Comparison of ENCODE assay signal across 28 cellular contexts in genomic region chr1:54161495-54162168, GRCh38. TPM values are rescaled to one million over a fixed set of nuclear protein-coding genes. Genes with fewer than 3 reads are reported as not detected.
DNase-seq lines count a peak whose midpoint lies in the region; ATAC-seq, FAIRE-seq and TF ChIP-seq lines count a peak whose summit lies in the region.
"Had no signal": no experiment of that assay in that cellular context is flagged by ENCODE, and none has a peak within 500 bp of the region (broad histone marks: within the 10 kb centered on the region; RNA-seq: fewer than 3 reads in every experiment).

No MANE protein-coding gene starts in this region.

- no peak for TF ChIP-seq EP300 in K562 (IDR thresholded peaks at IDR 0.05; ENCODE audit: low read length)

- TF ChIP-seq CTCF in K562 (IDR thresholded peaks at IDR 0.05 in 2 of 3, conservative IDR thresholded peaks at IDR 0.05 in 1 of 3; ENCODE audit: insufficient read depth in 2 of 3, low read depth in 1 of 3, low read length in 3 of 3) (no peak), neural crest cell (conservative IDR thresholded peaks at IDR 0.05) (no peak), spleen (IDR thresholded peaks at IDR 0.05 in 8 of 11, conservative IDR thresholded peaks at IDR 0.05 in 3 of 11) (no peak)

- no peaks in the 10 kb centered on the region for H4K20me1 ChIP-seq in K562 (replicated peaks; ENCODE audit: control insufficient read depth, insufficient read depth, low read length)
- H4K20me1 ChIP-seq: BLaER1 had no signal

- H3K4me2 ChIP-seq in K562 (ENCODE audit: insufficient read depth, low read length): no peak overlapping the region
- H3K4me2 ChIP-seq: BLaER1 had no signal

- intact Hi-C loops in K562 (cut with micrococcal nuclease) (no loop called here), spleen (cut with DNase I; ENCODE audit: low total_unique reads) (no loop called here), aorta (cut with DNase I) (no loop called here)

- H3K9me3 Mint-ChIP-seq in neural crest cell: no peaks in the 10 kb centered on the region
- H3K9me3 Mint-ChIP-seq: CD4-positive, CD25-positive, alpha-beta regulatory T cell had no signal

- no peak for FAIRE-seq in K562 (lab: Jason Lieb, UNC)
- FAIRE-seq: A204.1, GM12892, H54 had no signal

- no peak overlapping the region for H3K4me3 Mint-ChIP-seq in neural crest cell
- H3K4me3 Mint-ChIP-seq: CD4-positive, CD25-positive, alpha-beta regulatory T cell had no signal

- H3K27me3 ChIP-seq in K562 (ENCODE audit: control insufficient read depth in 2 of 2, insufficient read depth in 2 of 2, low read length in 2 of 2): no peaks in the 10 kb centered on the region
- H3K27me3 ChIP-seq in spleen (replicated peaks in 1 of 7): no peaks in the 10 kb centered on the region
- no peaks in the 10 kb centered on the region for H3K27me3 ChIP-seq in aorta (ENCODE audit: control insufficient read depth in 1 of 2, insufficient read depth in 2 of 2, low read length in 1 of 2)
- H3K27me3 ChIP-seq: BLaER1 had no signal

- H3K4me3 ChIP-seq in K562: no peak overlapping the region
- H3K4me3 ChIP-seq in spleen: no peak overlapping the region
- no peak overlapping the region for H3K4me3 ChIP-seq in aorta (ENCODE audit: low read length in 2 of 2)
- H3K4me3 ChIP-seq: BLaER1, SK-N-MC had no signal

- peak overlapping the region; percentile 30 for H3K27ac Mint-ChIP-seq in neural crest cell (ENCODE audit: unreplicated experiment)
- H3K27ac Mint-ChIP-seq: CD4-positive, CD25-positive, alpha-beta regulatory T cell had no signal

- in situ Hi-C loops in K562 (cut with MboI): no loop called here

- H3K4me1 ChIP-seq in K562 (replicated peaks in 1 of 2; ENCODE audit: control insufficient read depth in 2 of 2, insufficient read depth in 2 of 2, low read length in 2 of 2) (peaks cover 13 to 18% of the 10 kb centered on the region in 2 experiments; a peak in 3 of 5 replicates), spleen (peaks cover 0 to 17% (median 6%) of the 10 kb centered on the region in 6 donors), aorta (ENCODE audit: control insufficient read depth in 1 of 2, insufficient read depth in 2 of 2, low read length in 2 of 2) (no peaks in the 10 kb centered on the region)

- BruUV-seq in K562 (replicated peaks; lab: Mats Ljungman, UMichigan): no TSS peak

- H3K9me3 ChIP-seq in K562 (replicated peaks; ENCODE audit: control insufficient read depth, insufficient read depth, low read depth, low read length) (no peaks in the 10 kb centered on the region), spleen (no peaks in the 10 kb centered on the region), aorta (ENCODE audit: control insufficient read depth, low read length) (no peaks in the 10 kb centered on the region)
- H3K9me3 ChIP-seq: BLaER1 had no signal

- ATAC-seq in K562: no peak; the same call in 2 of the 3 replicates
- ATAC-seq in aorta (ENCODE audit: low FRiP score): no peak
- ATAC-seq: Panc1 had no signal

- CTCF ChIA-PET in K562 (lab: Yijun Ruan, JAX; ENCODE audit: low intra/inter-chr PET ratio): no interaction called here

- no peak for DNase-seq in K562 (ENCODE audit: extremely low read depth in 1 of 4, low spot score in 3 of 4)
- peak; percentile 4 for DNase-seq in epidermal melanocyte (ENCODE audit: insufficient read length, low spot score)
- DNase-seq in neural crest cell (ENCODE audit: low read depth, low spot score): no peak
- DNase-seq in spleen: peak; percentile 68
- DNase-seq in cerebellum (ENCODE audit: low spot score): no peak
- no peak for DNase-seq in NCI-H2081 treated with DMSO at 0.1 percent for 48 hours (lab: John Stamatoyannopoulos, UW)
- no peak for DNase-seq in aorta
- DNase-seq: CD4-positive, CD25-positive, alpha-beta regulatory T cell; DMS153; DND-41; MV-4-11; NCI-H1105 treated with DMSO at 0.1 percent for 48 hours; NCI-H146; NCI-H1930; NCI-H446; NCI-H526; SIG-M5 had no signal

- WGBS in K562 (ENCODE audit: insufficient coverage, low coverage, missing lambda C conversion rate): 33% methylated on average over 6 of the region's 6 CpGs
- WGBS in spleen, 5 donors: 55 to 83% (median 74%) methylated on average over 6 of the region's 6 CpGs
- WGBS in aorta, 2 donors: 88 to 89% methylated on average over 6 of the region's 6 CpGs

- H2AFZ ChIP-seq in K562 (ENCODE audit: low read depth, low read length): no peak overlapping the region

- TF ChIP-seq POLR2A in K562 (conservative IDR thresholded peaks at IDR 0.05) (no peak), spleen (IDR thresholded peaks at IDR 0.05) (no peak)

- H3K9me1 ChIP-seq in K562 (ENCODE audit: control insufficient read depth, insufficient read depth, low read length): no peaks in the 10 kb centered on the region

- POLR2A ChIA-PET in K562 (lab: Yijun Ruan, JAX): interaction anchor here (1.1 to 2.8 kb wide), 3 partner anchors 10 to 23 kb away, joined by 4 to 15 read pairs (median 5); no protein-coding TSS in a partner anchor

- H3K36me3 ChIP-seq in K562 (ENCODE audit: control insufficient read depth, insufficient read depth, low read length) (no peaks in the 10 kb centered on the region), spleen (no peaks in the 10 kb centered on the region), aorta (ENCODE audit: control insufficient read depth in 1 of 2, insufficient read depth in 2 of 2, low read length in 1 of 2) (no peaks in the 10 kb centered on the region)
- H3K36me3 ChIP-seq: BLaER1 had no signal

- H3K9ac ChIP-seq in K562 (ENCODE audit: insufficient read depth in 1 of 2, low read depth in 2 of 2, low read length in 2 of 2): no peak overlapping the region
- H3K9ac ChIP-seq: BLaER1 had no signal

- H3K36me3 Mint-ChIP-seq in neural crest cell (ENCODE audit: low read depth): no peaks in the 10 kb centered on the region

- no peaks in the 10 kb centered on the region for H3K4me1 Mint-ChIP-seq in neural crest cell
- H3K4me1 Mint-ChIP-seq: CD4-positive, CD25-positive, alpha-beta regulatory T cell had no signal

- no peaks in the 10 kb centered on the region for H3K27me3 Mint-ChIP-seq in neural crest cell (ENCODE audit: low read depth)

- no peak for TF ChIP-seq RAD21 in K562 (CRISPR knock-in tag; conservative IDR thresholded peaks at IDR 0.05 in 1 of 2, IDR thresholded peaks at IDR 0.05 in 1 of 2)

- H3K27ac ChIP-seq in K562 (ENCODE audit: extremely low read depth, low read depth, low read length): no peak overlapping the region
- H3K27ac ChIP-seq in spleen: no peak overlapping the region
- H3K27ac ChIP-seq in aorta (ENCODE audit: low read depth in 1 of 2, low read length in 2 of 2): no peak overlapping the region
- H3K27ac ChIP-seq: BLaER1, HL-60, RWPE1, SK-N-MC had no signal

- no peaks in the 10 kb centered on the region for H3K79me2 ChIP-seq in K562 (ENCODE audit: control insufficient read depth, insufficient read depth, low read length)

RNA-seq across cellular contexts. Expression of gene CDCP2, which starts 8.8 kb away (rescaled TPM):
- total RNA-seq in K562 (2011; cell fraction: chromatin; rRNA removed; ENCODE audit: low replicate concordance): 0.14 and 0.21 TPM in 2 replicates
- not detected in 2 replicates for total RNA-seq in K562 (2011; cell fraction: nucleolus; rRNA removed)
- total RNA-seq in K562 (2011; cell fraction: nucleoplasm; rRNA removed): 0.22 TPM in 1 of 2 replicates, not detected in the other
- not detected in 2 replicates for total RNA-seq in K562 (2014; rRNA removed)
- 0.06 TPM in 1 of 2 replicates, not detected in the other for total RNA-seq in K562 (2014; rRNA removed; fragmentation: Illumina TruSeq; extraction: Trizol)
- total RNA-seq in K562 (2015; rRNA removed; fragmentation: Illumina TruSeq; extraction: Trizol): not detected in 2 replicates
- not detected in 2 replicates for total RNA-seq in K562 (2021)
- polyA plus RNA-seq in K562 (2011; rRNA removed): not detected in 2 replicates
- 0.03 TPM in 1 of 2 replicates, not detected in the other for polyA plus RNA-seq in K562 (2011; cell fraction: cytosol; rRNA removed)
- polyA plus RNA-seq in K562 (2011; cell fraction: nucleus; rRNA removed): not detected in 2 replicates
- not detected in 2 replicates for polyA plus RNA-seq in K562 (2012)
- polyA plus RNA-seq in K562 (2014; fragmentation: Illumina TruSeq; extraction: Trizol): not detected in 2 replicates
- not detected for polyA plus RNA-seq in K562 (2014; fragmentation: Nextera tagmentation; extraction: Ambion mirVana)
- polyA plus RNA-seq in K562 (2014; rRNA removed): 0.05 TPM in 1 of 2 replicates, not detected in the other
- 0.09 TPM in 1 of 2 replicates, not detected in the other for polyA minus RNA-seq in K562 (2011; rRNA and poly(A)+ RNA removed)
- polyA minus RNA-seq in K562 (2011; cell fraction: cytosol; rRNA and poly(A)+ RNA removed): not detected in 2 replicates
- polyA minus RNA-seq in K562 (2011; cell fraction: nucleus; rRNA and poly(A)+ RNA removed): not detected in 2 replicates
- total RNA-seq in neural crest cell: not detected in 2 replicates
- total RNA-seq in spleen: 1 to 10 TPM in 2 of 7 donors, under 1 TPM in 5; 0.23 to 1.6 (median 0.85) TPM
- polyA plus RNA-seq in spleen: not detected
- not detected for total RNA-seq in cerebellum
- total RNA-seq in aorta: under 1 TPM; 0.21 to 0.32 TPM
- not detected for polyA plus RNA-seq in aorta
- total RNA-seq: LHCN-M2, MCF 10A had no signal
- polyA plus RNA-seq: AG04450; CD4-positive, CD25-positive, alpha-beta regulatory T cell had no signal

RNA-seq across cellular contexts. Expression of gene CYB5RL, which starts 38.2 kb away (rescaled TPM):
- 21.5 and 31.8 TPM in 2 replicates for total RNA-seq in K562 (2011; cell fraction: chromatin; rRNA removed; ENCODE audit: low replicate concordance)
- 25.8 and 27.7 TPM in 2 replicates for total RNA-seq in K562 (2011; cell fraction: nucleolus; rRNA removed)
- 22.4 and 29.6 TPM in 2 replicates for total RNA-seq in K562 (2011; cell fraction: nucleoplasm; rRNA removed)
- total RNA-seq in K562 (2014; rRNA removed) (7.9 and 9.6 TPM in 2 replicates), K562 (2014; rRNA removed; fragmentation: Illumina TruSeq; extraction: Trizol) (8.3 and 11.2 TPM in 2 replicates), K562 (2015; rRNA removed; fragmentation: Illumina TruSeq; extraction: Trizol) (10.5 and 12.7 TPM in 2 replicates), K562 (2021) (15.2 and 16.9 TPM in 2 replicates), neural crest cell (16.0 and 17.3 TPM in 2 replicates), spleen (10 to 100 TPM in 4 of 7 donors, 1 to 10 TPM in 3; 6.6 to 15.1 (median 11.0) TPM), cerebellum (5.7 TPM), aorta (1 to 10 TPM; 3.5 to 7.9 TPM)
- polyA plus RNA-seq in K562 (2011; rRNA removed) (11.3 and 12.3 TPM in 2 replicates), K562 (2014; fragmentation: Illumina TruSeq; extraction: Trizol) (14.7 and 18.0 TPM in 2 replicates), K562 (2014; fragmentation: Nextera tagmentation; extraction: Ambion mirVana) (1 to 10 TPM; 8.8 to 8.9 TPM), K562 (2014; rRNA removed) (9.4 and 13.3 TPM in 2 replicates), spleen (1 to 10 TPM; 1.3 to 3.5 (median 1.5) TPM), aorta (1 to 10 TPM; 3.1 to 3.9 TPM)
- polyA plus RNA-seq in K562 (2011; cell fraction: cytosol; rRNA removed): 15.1 and 18.6 TPM in 2 replicates
- polyA plus RNA-seq in K562 (2011; cell fraction: nucleus; rRNA removed): 11.4 and 21.0 TPM in 2 replicates
- polyA plus RNA-seq in K562 (2012): 9.8 and 11.3 TPM in 2 replicates
- polyA minus RNA-seq in K562 (2011; rRNA and poly(A)+ RNA removed): 8.3 and 14.1 TPM in 2 replicates
- 6.2 and 7.9 TPM in 2 replicates for polyA minus RNA-seq in K562 (2011; cell fraction: cytosol; rRNA and poly(A)+ RNA removed)
- 8.2 and 11.0 TPM in 2 replicates for polyA minus RNA-seq in K562 (2011; cell fraction: nucleus; rRNA and poly(A)+ RNA removed)

RNA-seq across cellular contexts. Expression of gene MRPL37, which starts 38.3 kb away (rescaled TPM):
- total RNA-seq in K562 (2011; cell fraction: chromatin; rRNA removed; ENCODE audit: low replicate concordance): 14.4 and 25.2 TPM in 2 replicates
- total RNA-seq in K562 (2011; cell fraction: nucleolus; rRNA removed): 24.8 and 26.6 TPM in 2 replicates
- total RNA-seq in K562 (2011; cell fraction: nucleoplasm; rRNA removed): 26.0 and 33.7 TPM in 2 replicates
- total RNA-seq in K562 (2014; rRNA removed): 193 and 248 TPM in 2 replicates
- total RNA-seq in K562 (2014; rRNA removed; fragmentation: Illumina TruSeq; extraction: Trizol): 152 TPM in 2 replicates
- 175 and 180 TPM in 2 replicates for total RNA-seq in K562 (2015; rRNA removed; fragmentation: Illumina TruSeq; extraction: Trizol)
- total RNA-seq in K562 (2021): 226 and 236 TPM in 2 replicates
- polyA plus RNA-seq in K562 (2011; rRNA removed): 66.9 and 72.9 TPM in 2 replicates
- 93.0 and 93.1 TPM in 2 replicates for polyA plus RNA-seq in K562 (2011; cell fraction: cytosol; rRNA removed)
- 36.4 and 42.0 TPM in 2 replicates for polyA plus RNA-seq in K562 (2011; cell fraction: nucleus; rRNA removed)
- polyA plus RNA-seq in K562 (2012): 179 and 203 TPM in 2 replicates
- 244 and 303 TPM in 2 replicates for polyA plus RNA-seq in K562 (2014; fragmentation: Illumina TruSeq; extraction: Trizol)
- 10 to 100 TPM; 52.2 to 79.7 TPM for polyA plus RNA-seq in K562 (2014; fragmentation: Nextera tagmentation; extraction: Ambion mirVana)
- 202 and 235 TPM in 2 replicates for polyA plus RNA-seq in K562 (2014; rRNA removed)
- 31.8 and 36.8 TPM in 2 replicates for polyA minus RNA-seq in K562 (2011; rRNA and poly(A)+ RNA removed)
- 32.4 and 42.5 TPM in 2 replicates for polyA minus RNA-seq in K562 (2011; cell fraction: cytosol; rRNA and poly(A)+ RNA removed)
- 12.3 and 19.7 TPM in 2 replicates for polyA minus RNA-seq in K562 (2011; cell fraction: nucleus; rRNA and poly(A)+ RNA removed)
- 96.2 and 97.5 TPM in 2 replicates for total RNA-seq in neural crest cell
- 10 to 100 TPM; 38.3 to 55.9 (median 50.1) TPM for total RNA-seq in spleen
- 10 to 100 TPM; 20.4 to 42.5 (median 38.4) TPM for polyA plus RNA-seq in spleen
- 22.3 TPM for total RNA-seq in cerebellum
- 10 to 100 TPM; 36.2 to 38.1 TPM for total RNA-seq in aorta
- polyA plus RNA-seq in aorta: 10 to 100 TPM; 18.2 to 49.9 TPM

Comparison
In these comparisons a context has a peak if more than half of its experiments do, and no peak if none do; other contexts are left out.
1. DNase-seq: peak in epidermal melanocyte (single experiment) and spleen (single experiment); none in K562 (0 of 4), neural crest cell (single experiment), cerebellum (single experiment), NCI-H2081 treated with DMSO at 0.1 percent for 48 hours (single experiment) and aorta (0 of 2).